Comparison of ENCODE assay signal across 25 cellular contexts in the genomic region with DNA sequence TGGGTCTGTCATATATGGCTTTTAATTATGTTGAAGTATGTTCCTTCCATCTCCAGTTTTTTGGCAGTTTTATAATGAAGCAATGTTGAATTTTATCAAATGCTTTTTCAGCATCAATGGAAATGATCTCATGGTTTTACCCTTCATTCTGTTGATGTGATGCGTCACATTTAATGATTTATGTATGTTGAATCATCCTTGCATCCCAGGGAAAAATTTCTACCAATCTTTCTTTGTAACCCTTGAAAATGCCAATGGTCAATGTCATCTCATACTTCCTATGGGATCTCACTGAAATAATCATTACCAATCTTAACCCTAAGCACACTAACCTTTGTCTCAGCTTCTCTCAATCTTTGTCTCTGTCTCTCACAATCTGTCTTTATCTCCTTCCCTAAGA.
DNase-seq lines count a peak whose midpoint lies in the region; ATAC-seq, FAIRE-seq and TF ChIP-seq lines count a peak whose summit lies in the region.
"Had no signal": no experiment of that assay in that cellular context is flagged by ENCODE, and none has a peak within 500 bp of the region (broad histone marks: within the 10 kb centered on the region; RNA-seq: fewer than 3 reads in every experiment).

No MANE protein-coding gene starts in this region.

- no peaks in the 10 kb centered on the region for H3K9me3 ChIP-seq in aorta (ENCODE audit: control insufficient read depth, low read length)
- H3K9me3 ChIP-seq: psoas muscle, tibial nerve had no signal

- H3K4me3 Mint-ChIP-seq in osteocyte (ENCODE audit: unreplicated experiment) = no peak overlapping the region
- H3K4me3 Mint-ChIP-seq in naive thymus-derived CD8-positive, alpha-beta T cell = no peak overlapping the region
- H3K4me3 Mint-ChIP-seq: activated CD4-positive, alpha-beta memory T cell treated with anti-CD3 and anti-CD28 coated beads for 36 hours; activated naive CD8-positive, alpha-beta T cell treated with anti-CD3 and anti-CD28 coated beads, Interleukin-2, amount 10 ng/mL, durations not matched to agents 7 days and 5 days; activated T-cell treated with anti-CD3 and anti-CD28 coated beads, Interleukin-2, amount 50 U/mL, for 4 hours; CD4-positive, alpha-beta T cell; IgD-negative memory B cell; natural killer cell; stimulated activated naive B cell treated with anti-CD40 and anti-IgM and Interleukin-4, amounts not matched to agents 10 μg/mL and 1 μg/mL and 100 μg/mL, for 72 hours had no signal

- H3K36me3 ChIP-seq in bronchial epithelial cell (ENCODE audit: control insufficient read depth, insufficient read depth, low read length) = no peaks in the 10 kb centered on the region
- no peaks in the 10 kb centered on the region for H3K36me3 ChIP-seq in aorta (ENCODE audit: control insufficient read depth in 1 of 2, insufficient read depth in 2 of 2, low read length in 1 of 2)
- H3K36me3 ChIP-seq: tibial nerve had no signal

- no peak overlapping the region for H3K4me3 ChIP-seq in bronchial epithelial cell (ENCODE audit: low read depth, low read length)
- no peak overlapping the region for H3K4me3 ChIP-seq in aorta (ENCODE audit: low read length in 2 of 2)
- H3K4me3 ChIP-seq: PC-9, psoas muscle, tibial nerve had no signal

- no peaks in the 10 kb centered on the region for H3K27me3 Mint-ChIP-seq in osteocyte (ENCODE audit: unreplicated experiment)
- H3K27me3 Mint-ChIP-seq in naive thymus-derived CD8-positive, alpha-beta T cell = no peaks in the 10 kb centered on the region
- H3K27me3 Mint-ChIP-seq: activated CD4-positive, alpha-beta memory T cell treated with anti-CD3 and anti-CD28 coated beads for 36 hours; activated naive CD8-positive, alpha-beta T cell treated with anti-CD3 and anti-CD28 coated beads, Interleukin-2, amount 10 ng/mL, durations not matched to agents 7 days and 5 days; CD4-positive, alpha-beta T cell; IgD-negative memory B cell; stimulated activated naive B cell treated with anti-CD40 and anti-IgM and Interleukin-4, amounts not matched to agents 10 μg/mL and 1 μg/mL and 100 μg/mL, for 72 hours had no signal

- H3K9me3 Mint-ChIP-seq in osteocyte (ENCODE audit: unreplicated experiment) = peaks cover 14% of the 10 kb centered on the region
- H3K9me3 Mint-ChIP-seq in naive thymus-derived CD8-positive, alpha-beta T cell = peaks cover 0 to 27% (median 9%) of the 10 kb centered on the region in 9 donors

- no peak for FAIRE-seq in bronchial epithelial cell (lab: Jason Lieb, UNC)
- FAIRE-seq: GM12892 had no signal

- H3K27me3 ChIP-seq in bronchial epithelial cell (ENCODE audit: control insufficient read depth, insufficient read depth, low read length) = no peaks in the 10 kb centered on the region
- H3K27me3 ChIP-seq in aorta (ENCODE audit: control insufficient read depth in 1 of 2, insufficient read depth in 2 of 2, low read length in 1 of 2) = no peaks in the 10 kb centered on the region
- H3K27me3 ChIP-seq: tibial nerve had no signal

- intact Hi-C loops in aorta (cut with DNase I) = no loop called here

- POLR2A ChIA-PET in naive thymus-derived CD8-positive, alpha-beta T cell (lab: Charles Lee) = no interaction called here

- WGBS in aorta, 2 donors = 86 to 91% methylated on average over 1 of the region's 1 CpG

- ATAC-seq in naive thymus-derived CD8-positive, alpha-beta T cell = no peak
- ATAC-seq in aorta (ENCODE audit: low FRiP score) = no peak
- no peak for ATAC-seq in HG03342 (IDR thresholded peaks at IDR 0.05; ENCODE audit: unreplicated experiment)
- ATAC-seq: activated T-cell treated with anti-CD3 and anti-CD28 coated beads, Interleukin-2, amount 50 U/mL, for 4 hours; natural killer cell; psoas muscle; stimulated activated naive B cell treated with anti-CD40 and anti-IgM and Interleukin-4, amounts not matched to agents 10 μg/mL and 1 μg/mL and 100 μg/mL, for 72 hours had no signal

- H3K4me1 ChIP-seq in aorta (ENCODE audit: control insufficient read depth in 1 of 2, insufficient read depth in 2 of 2, low read length in 2 of 2) = no peaks in the 10 kb centered on the region
- H3K4me1 ChIP-seq: psoas muscle, tibial nerve had no signal

- TF ChIP-seq CTCF in bronchial epithelial cell (IDR thresholded peaks at IDR 0.05; ENCODE audit: insufficient read depth, low read length, severe bottlenecking) = no peak
- TF ChIP-seq CTCF in osteocyte (IDR thresholded peaks at IDR 0.05) = no peak

- H3K4me1 Mint-ChIP-seq in osteocyte (ENCODE audit: unreplicated experiment) = peaks cover 6% of the 10 kb centered on the region
- no peaks in the 10 kb centered on the region for H3K4me1 Mint-ChIP-seq in naive thymus-derived CD8-positive, alpha-beta T cell
- H3K4me1 Mint-ChIP-seq: activated naive CD8-positive, alpha-beta T cell treated with anti-CD3 and anti-CD28 coated beads, Interleukin-2, amount 10 ng/mL, durations not matched to agents 7 days and 5 days; IgD-negative memory B cell; natural killer cell; stimulated activated naive B cell treated with anti-CD40 and anti-IgM and Interleukin-4, amounts not matched to agents 10 μg/mL and 1 μg/mL and 100 μg/mL, for 72 hours had no signal

- H3K27ac Mint-ChIP-seq in osteocyte (ENCODE audit: unreplicated experiment) = peak overlapping the region; percentile 8
- H3K27ac Mint-ChIP-seq in naive thymus-derived CD8-positive, alpha-beta T cell = no peak overlapping the region
- H3K27ac Mint-ChIP-seq: activated CD4-positive, alpha-beta memory T cell treated with anti-CD3 and anti-CD28 coated beads for 36 hours; activated naive CD8-positive, alpha-beta T cell treated with anti-CD3 and anti-CD28 coated beads, Interleukin-2, amount 10 ng/mL, durations not matched to agents 7 days and 5 days; CD4-positive, alpha-beta T cell; IgD-negative memory B cell; natural killer cell; stimulated activated naive B cell treated with anti-CD40 and anti-IgM and Interleukin-4, amounts not matched to agents 10 μg/mL and 1 μg/mL and 100 μg/mL, for 72 hours had no signal

- H3K27ac ChIP-seq in aorta (ENCODE audit: low read depth in 1 of 2, low read length in 2 of 2) = no peak overlapping the region
- H3K27ac ChIP-seq: PC-9, psoas muscle, tibial nerve had no signal

- H3K36me3 Mint-ChIP-seq in osteocyte (ENCODE audit: unreplicated experiment) = peaks cover 4% of the 10 kb centered on the region
- no peaks in the 10 kb centered on the region for H3K36me3 Mint-ChIP-seq in naive thymus-derived CD8-positive, alpha-beta T cell
- H3K36me3 Mint-ChIP-seq: activated CD4-positive, alpha-beta memory T cell treated with anti-CD3 and anti-CD28 coated beads for 36 hours; activated naive CD8-positive, alpha-beta T cell treated with anti-CD3 and anti-CD28 coated beads, Interleukin-2, amount 10 ng/mL, durations not matched to agents 7 days and 5 days; IgD-negative memory B cell; stimulated activated naive B cell treated with anti-CD40 and anti-IgM and Interleukin-4, amounts not matched to agents 10 μg/mL and 1 μg/mL and 100 μg/mL, for 72 hours had no signal

- DNase-seq in Daoy (ENCODE audit: low read depth) (peak; percentile 16), M059J (ENCODE audit: low read depth) (peak; percentile 79), bronchial epithelial cell (ENCODE audit: low read depth) (peak; percentile 35), osteocyte (ENCODE audit: extremely low spot score, unreplicated experiment) (no peak), aorta (no peak), NCI-H1105 treated with DMSO at 0.1 percent for 48 hours (lab: John Stamatoyannopoulos, UW) (no peak)
- no peak for DNase-seq in naive thymus-derived CD8-positive, alpha-beta T cell
- DNase-seq: activated CD4-positive, alpha-beta memory T cell treated with anti-CD3 and anti-CD28 coated beads for 36 hours; activated naive CD8-positive, alpha-beta T cell treated with anti-CD3 and anti-CD28 coated beads, Interleukin-2, amount 10 ng/mL, durations not matched to agents 7 days and 5 days; activated T-cell treated with anti-CD3 and anti-CD28 coated beads, Interleukin-2, amount 50 U/mL, for 4 hours; CD4-positive, alpha-beta T cell; cerebellar nuclear complex; MV-4-11; natural killer cell; NCI-H2081 treated with DMSO at 0.1 percent for 48 hours; NCI-H748 treated with DMSO at 0.1 percent for 48 hours; PC-9; psoas muscle; stimulated activated CD4-positive, alpha-beta T cell treated with anti-CD3 and anti-CD28 coated beads, Interleukin-12 subunit alpha, Interleukin-12 subunit beta, amount 100 ng/mL, for 4 hours; stimulated activated naive B cell treated with anti-CD40 and anti-IgM and Interleukin-4, amounts not matched to agents 10 μg/mL and 1 μg/mL and 100 μg/mL, for 72 hours; SW 1271 had no signal

Comparison
In these comparisons a context has a peak if more than half of its experiments do, and no peak if none do; other contexts are left out.
1. DNase-seq: peak in Daoy (single experiment), M059J (single experiment) and bronchial epithelial cell (single experiment); none in osteocyte (single experiment), naive thymus-derived CD8-positive, alpha-beta T cell (0 of 10), aorta (0 of 2) and NCI-H1105 treated with DMSO at 0.1 percent for 48 hours (single experiment).